In genomic region chr17:80252871-80253270, GRCh38 we compare ENCODE assay signal across 8 cellular contexts. TPM values are rescaled to one million over a fixed set of nuclear protein-coding genes. Genes with fewer than 3 reads are reported as not detected.
DNase-seq lines count a peak whose midpoint lies in the region; ATAC-seq and TF ChIP-seq lines count a peak whose summit lies in the region.

No MANE protein-coding gene starts in this region.

- no peaks in the 10 kb centered on the region for H3K27me3 Mint-ChIP-seq in CD4-positive, alpha-beta T cell
- no peaks in the 10 kb centered on the region for H3K27me3 Mint-ChIP-seq in activated naive CD8-positive, alpha-beta T cell treated with anti-CD3 and anti-CD28 coated beads, Interleukin-2, amount 50 U/mL, for 24 hours

- peak; percentile 99 for ATAC-seq in CD4-positive, alpha-beta T cell (ENCODE audit: poor library complexity)
- peak; percentile 85 for ATAC-seq in activated naive CD8-positive, alpha-beta T cell treated with anti-CD3 and anti-CD28 coated beads, Interleukin-2, amount 50 U/mL, for 24 hours
- ATAC-seq in HG03457 (IDR thresholded peaks at IDR 0.05; ENCODE audit: unreplicated experiment), result no peak
- no peak for ATAC-seq in GM19397 (IDR thresholded peaks at IDR 0.05; ENCODE audit: unreplicated experiment)

- POLR2A ChIA-PET in CD4-positive, alpha-beta T cell (lab: Charles Lee), result interaction anchor here (0.7 kb wide), 1 partner anchor 9 kb away, joined by 3 read pairs; no protein-coding TSS in a partner anchor

- no peaks in the 10 kb centered on the region for H3K9me3 Mint-ChIP-seq in CD4-positive, alpha-beta T cell
- no peaks in the 10 kb centered on the region for H3K9me3 Mint-ChIP-seq in activated naive CD8-positive, alpha-beta T cell treated with anti-CD3 and anti-CD28 coated beads, Interleukin-2, amount 50 U/mL, for 24 hours

- peaks cover 10% of the 10 kb centered on the region for H3K36me3 Mint-ChIP-seq in CD4-positive, alpha-beta T cell (ENCODE audit: low read depth)
- no peaks in the 10 kb centered on the region for H3K36me3 Mint-ChIP-seq in activated naive CD8-positive, alpha-beta T cell treated with anti-CD3 and anti-CD28 coated beads, Interleukin-2, amount 50 U/mL, for 24 hours (ENCODE audit: low read depth)

- peak overlapping the region; percentile 10 for H3K27ac ChIP-seq in CD4-positive, alpha-beta T cell (ENCODE audit: low read depth, low read length)

- H3K27ac Mint-ChIP-seq in CD4-positive, alpha-beta T cell, result peak overlapping the region; percentile 78
- no peak overlapping the region for H3K27ac Mint-ChIP-seq in activated naive CD8-positive, alpha-beta T cell treated with anti-CD3 and anti-CD28 coated beads, Interleukin-2, amount 50 U/mL, for 24 hours

- CTCF ChIA-PET in CD4-positive, alpha-beta T cell (lab: Charles Lee), result interaction anchor here (1.5 to 2.8 kb wide), 4 partner anchors 13 to 152 kb away, joined by 5 to 14 read pairs (median 8); partner anchors contain the start of gene GAA

- peak; percentile 85 for TF ChIP-seq CTCF in CD4-positive, alpha-beta T cell (IDR thresholded peaks at IDR 0.05)

- no peak overlapping the region for H3K4me3 Mint-ChIP-seq in CD4-positive, alpha-beta T cell
- H3K4me3 Mint-ChIP-seq in activated naive CD8-positive, alpha-beta T cell treated with anti-CD3 and anti-CD28 coated beads, Interleukin-2, amount 50 U/mL, for 24 hours, result no peak overlapping the region

- peaks cover 16% of the 10 kb centered on the region for H3K4me1 Mint-ChIP-seq in CD4-positive, alpha-beta T cell (ENCODE audit: low read depth)
- H3K4me1 Mint-ChIP-seq in activated naive CD8-positive, alpha-beta T cell treated with anti-CD3 and anti-CD28 coated beads, Interleukin-2, amount 50 U/mL, for 24 hours, result peaks cover 43% of the 10 kb centered on the region

- intact Hi-C loops in CD4-positive, alpha-beta T cell (cut with DNase I, micrococcal nuclease), result loop anchor here (1.0 to 10.0 kb wide), 5 partner anchors 34 to 248 kb away; partner anchors contain the start of gene EIF4A3 (in 1 of the 2)

- H3K27me3 ChIP-seq in CD4-positive, alpha-beta T cell (ENCODE audit: control insufficient read depth, insufficient read depth, low read length), result no peaks in the 10 kb centered on the region

- DNase-seq in CD4-positive, alpha-beta T cell, result peak; percentile 76 to 94 (median 88)
- DNase-seq in HPDE6-E6E7 (ENCODE audit: extremely low spot score) (peak; percentile 89), T-helper 1 cell (peak; percentile 70 to 86 (median 81)), left kidney (ENCODE audit: low read depth, low spot score) (peak; percentile 90)
- peak; percentile 86 for DNase-seq in activated naive CD8-positive, alpha-beta T cell treated with anti-CD3 and anti-CD28 coated beads, Interleukin-2, amount 50 U/mL, for 24 hours
- peak; percentile 83 for DNase-seq in stimulated activated CD8-positive, alpha-beta memory T cell treated with anti-CD3 and anti-CD28 coated beads, Interleukin-4, amount 100 ng/mL, for 24 hours (ENCODE audit: low read depth)

- H3K9me3 ChIP-seq in CD4-positive, alpha-beta T cell (ENCODE audit: control insufficient read depth, low read length), result no peaks in the 10 kb centered on the region

RNA-seq across cellular contexts. Expression of gene RNF213, which starts 7.8 kb away (rescaled TPM):
- total RNA-seq in CD4-positive, alpha-beta T cell, result 100 to 1,000 TPM; 290 to 312 TPM

RNA-seq across cellular contexts. Expression of gene SLC26A11, which starts 32.6 kb away (rescaled TPM):
- 10 to 100 TPM; 46.5 to 50.9 TPM for total RNA-seq in CD4-positive, alpha-beta T cell

RNA-seq across cellular contexts. Expression of gene SGSH, which starts 32.7 kb away (rescaled TPM):
- total RNA-seq in CD4-positive, alpha-beta T cell, result 100 to 1,000 TPM in 1 of 2 experiments, 10 to 100 TPM in 1; 97.9 to 102 TPM

Comparison
In these comparisons a context has a peak if more than half of its experiments do, and no peak if none do; other contexts are left out.
1. ATAC-seq: peak in CD4-positive, alpha-beta T cell (single experiment) and activated naive CD8-positive, alpha-beta T cell treated with anti-CD3 and anti-CD28 coated beads, Interleukin-2, amount 50 U/mL, for 24 hours (single experiment); none in HG03457 (single experiment) and GM19397 (single experiment).
2. Peak in every context shown above with its lines, with median percentiles within 50 percentile points of each other: DNase-seq.